In the genomic region with DNA sequence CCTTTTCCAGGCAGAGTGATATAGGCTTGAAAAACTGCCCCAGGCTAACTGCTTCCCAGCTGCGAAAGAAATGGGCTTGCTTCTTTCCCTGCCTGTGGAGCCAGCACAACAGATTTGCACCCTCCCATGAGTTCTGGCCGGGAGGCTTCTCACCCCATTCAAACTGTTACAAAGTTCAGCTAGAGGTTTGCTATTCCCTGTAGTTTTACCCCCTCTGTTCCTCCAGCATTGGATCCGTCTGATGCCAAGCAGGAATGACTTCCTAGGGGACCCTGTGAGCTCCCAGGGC, we compare ENCODE assay signal across 15 cellular contexts.
DNase-seq lines count a peak whose midpoint lies in the region; ATAC-seq and TF ChIP-seq lines count a peak whose summit lies in the region.
"Had no signal": no experiment of that assay in that cellular context is flagged by ENCODE, and none has a peak within 500 bp of the region (broad histone marks: within the 10 kb centered on the region; RNA-seq: fewer than 3 reads in every experiment).

No MANE protein-coding gene starts in this region.

- H3K4me3 Mint-ChIP-seq in endodermal cell (no peak overlapping the region), neural crest cell (no peak overlapping the region)
- H3K4me3 Mint-ChIP-seq: CD4-positive, alpha-beta T cell had no signal

- ATAC-seq in upper lobe of right lung, result no peak
- ATAC-seq: A549, GM12878 had no signal

- WGBS in endodermal cell (ENCODE audit: insufficient coverage in 1 of 2, insufficient read length in 1 of 2), 2 experiments, result 38 to 66% methylated on average over 1 to 3 of the region's 3 CpGs

- peaks cover 5% of the 10 kb centered on the region for H3K9me3 ChIP-seq in endodermal cell (ENCODE audit: control insufficient read depth, low read length)
- H3K9me3 ChIP-seq in upper lobe of right lung, result no peaks in the 10 kb centered on the region
- H3K9me3 ChIP-seq: A549, Caco-2, HAP-1 had no signal

- H3K4me1 Mint-ChIP-seq in endodermal cell (peaks cover 10% of the 10 kb centered on the region), neural crest cell (no peaks in the 10 kb centered on the region)

- intact Hi-C loops in upper lobe of right lung (cut with DNase I), result no loop called here

- no peak overlapping the region for H3K9ac ChIP-seq in endodermal cell (ENCODE audit: extremely low read depth, low read length, poor library complexity, severe bottlenecking)

- H3K4me1 ChIP-seq in endodermal cell (ENCODE audit: control insufficient read depth, insufficient read depth, low read length) (peaks cover 7% of the 10 kb centered on the region), upper lobe of right lung (no peaks in the 10 kb centered on the region)
- H3K4me1 ChIP-seq: A549, Caco-2, HAP-1 had no signal

- TF ChIP-seq CTCF in endodermal cell (conservative IDR thresholded peaks at IDR 0.05) (no peak), neural crest cell (conservative IDR thresholded peaks at IDR 0.05) (no peak), upper lobe of right lung (IDR thresholded peaks at IDR 0.05) (no peak)

- H3K27me3 Mint-ChIP-seq in endodermal cell (ENCODE audit: insufficient read depth) (no peaks in the 10 kb centered on the region), neural crest cell (ENCODE audit: low read depth) (no peaks in the 10 kb centered on the region)
- H3K27me3 Mint-ChIP-seq: CD4-positive, alpha-beta T cell had no signal

- H3K27me3 ChIP-seq in endodermal cell (ENCODE audit: control insufficient read depth, insufficient read depth, low read length, poor library complexity, severe bottlenecking), result no peaks in the 10 kb centered on the region
- H3K27me3 ChIP-seq in upper lobe of right lung, result no peaks in the 10 kb centered on the region

- DNase-seq in NCI-H69 (lab: John Stamatoyannopoulos, UW), result peak; percentile 72
- peak; percentile 78 for DNase-seq in endodermal cell
- no peak for DNase-seq in neural crest cell (ENCODE audit: low read depth, low spot score)
- DNase-seq in NCI-H524 (lab: John Stamatoyannopoulos, UW), result no peak
- DNase-seq in 8988T, result no peak
- DNase-seq in GM03348 (ENCODE audit: low spot score), result no peak
- no peak for DNase-seq in upper lobe of right lung
- DNase-seq: AML-193; Caco-2; CD4-positive, alpha-beta T cell; GF-D8 had no signal

- H3K9me3 Mint-ChIP-seq in endodermal cell, result peaks cover 37% of the 10 kb centered on the region
- H3K9me3 Mint-ChIP-seq in neural crest cell, result peaks cover 10% of the 10 kb centered on the region
- H3K9me3 Mint-ChIP-seq: CD4-positive, alpha-beta T cell had no signal

- no peak overlapping the region for H3K27ac ChIP-seq in endodermal cell (ENCODE audit: low read depth, low read length)
- no peak overlapping the region for H3K27ac ChIP-seq in upper lobe of right lung
- H3K27ac ChIP-seq: A549, C4-2B had no signal

- H3K4me3 ChIP-seq in endodermal cell (ENCODE audit: low read length) (no peak overlapping the region), upper lobe of right lung (no peak overlapping the region)
- H3K4me3 ChIP-seq: A549, GM12878, HAP-1 had no signal

- H3K36me3 ChIP-seq in endodermal cell (ENCODE audit: control insufficient read depth, insufficient read depth, low read length) (no peaks in the 10 kb centered on the region), upper lobe of right lung (no peaks in the 10 kb centered on the region)
- H3K36me3 ChIP-seq: HAP-1 had no signal

- peaks cover 14% of the 10 kb centered on the region for H3K36me3 Mint-ChIP-seq in endodermal cell (ENCODE audit: low read depth)
- no peaks in the 10 kb centered on the region for H3K36me3 Mint-ChIP-seq in neural crest cell (ENCODE audit: low read depth)

- H3K27ac Mint-ChIP-seq in endodermal cell, result peak overlapping the region; percentile 89
- peak overlapping the region; percentile 84 for H3K27ac Mint-ChIP-seq in neural crest cell (ENCODE audit: unreplicated experiment)
- H3K27ac Mint-ChIP-seq: CD4-positive, alpha-beta T cell had no signal

Comparison
In these comparisons a context has a peak if more than half of its experiments do, and no peak if none do; other contexts are left out.
1. DNase-seq: peak in NCI-H69 (single experiment) and endodermal cell (single experiment); none in neural crest cell (single experiment), NCI-H524 (0 of 2), 8988T (single experiment), GM03348 (single experiment) and upper lobe of right lung (single experiment).